27 cellular contexts compared by ENCODE assay signal in genomic region chr5:74863726-74864125, GRCh38. TPM values are rescaled to one million over a fixed set of nuclear protein-coding genes. Genes with fewer than 3 reads are reported as not detected.
DNase-seq lines count a peak whose midpoint lies in the region; ATAC-seq, FAIRE-seq and TF ChIP-seq lines count a peak whose summit lies in the region.
"Had no signal": no experiment of that assay in that cellular context is flagged by ENCODE, and none has a peak within 500 bp of the region (broad histone marks: within the 10 kb centered on the region; RNA-seq: fewer than 3 reads in every experiment).

No MANE protein-coding gene starts in this region.

- H3K27ac Mint-ChIP-seq in activated T-helper 17 cell treated with anti-CD3 and anti-CD28 coated beads, Interleukin-2, amount 50 U/mL, for 72 hours = no peak overlapping the region
- H3K27ac Mint-ChIP-seq in immature natural killer cell = peak overlapping the region in 4 of 6 donors; percentile 9 to 93 (median 44)
- H3K27ac Mint-ChIP-seq: activated CD4-positive, alpha-beta memory T cell treated with anti-CD3 and anti-CD28 coated beads, Interleukin-2, amount 10 ng/mL, durations not matched to agents 7 days and 5 days had no signal

- H4K20me1 ChIP-seq in DND-41 (ENCODE audit: insufficient read depth, low read length) = no peaks in the 10 kb centered on the region; the same call in 1 of the 2 replicates
- H4K20me1 ChIP-seq: BLaER1 treated with 17β-estradiol and CSF1 and Interleukin-3, amounts not matched to agents 10 nM and 100 nM had no signal

- H3K27ac ChIP-seq in A549 = no peak overlapping the region
- H3K27ac ChIP-seq in DND-41 (ENCODE audit: low read length) = no peak overlapping the region
- H3K27ac ChIP-seq in tibial nerve = no peak overlapping the region
- H3K27ac ChIP-seq: adrenal gland; BLaER1 treated with 17β-estradiol and CSF1 and Interleukin-3, amounts not matched to agents 10 nM and 100 nM; breast epithelium; colonic mucosa; gastroesophageal sphincter; thoracic aorta had no signal

- no peak for ATAC-seq in A549
- no peak for ATAC-seq in DND-41 (ENCODE audit: insufficient read depth, low read depth)
- ATAC-seq in activated T-helper 17 cell treated with anti-CD3 and anti-CD28 coated beads, Interleukin-2, amount 50 U/mL, for 72 hours (replicated peaks) = no peak
- ATAC-seq in HG02970 (IDR thresholded peaks at IDR 0.05; ENCODE audit: low FRiP score, unreplicated experiment) = no peak
- ATAC-seq in left colon = no peak
- ATAC-seq: gastroesophageal sphincter, K562 had no signal

- no peaks in the 10 kb centered on the region for H3K36me3 ChIP-seq in DND-41 (ENCODE audit: insufficient read depth, low read length)
- H3K36me3 ChIP-seq in tibial nerve = no peaks in the 10 kb centered on the region
- H3K36me3 ChIP-seq: adrenal gland; BLaER1 treated with 17β-estradiol and CSF1 and Interleukin-3, amounts not matched to agents 10 nM and 100 nM; breast epithelium; colonic mucosa; gastroesophageal sphincter; thoracic aorta had no signal

- H3K4me3 Mint-ChIP-seq in activated T-helper 17 cell treated with anti-CD3 and anti-CD28 coated beads, Interleukin-2, amount 50 U/mL, for 72 hours = peak overlapping the region; percentile 15
- H3K4me3 Mint-ChIP-seq in immature natural killer cell = peak overlapping the region in 4 of 5 donors; percentile 1 to 25 (median 4)

- CTCF ChIA-PET in A549 (lab: Yijun Ruan, JAX) = no interaction called here

- TF ChIP-seq EP300 in A549 (IDR thresholded peaks at IDR 0.05) (no peak), tibial nerve (IDR thresholded peaks at IDR 0.05) (no peak)

- no peaks in the 10 kb centered on the region for H3K9me3 Mint-ChIP-seq in activated T-helper 17 cell treated with anti-CD3 and anti-CD28 coated beads, Interleukin-2, amount 50 U/mL, for 72 hours
- H3K9me3 Mint-ChIP-seq in immature natural killer cell = no peaks in the 10 kb centered on the region
- H3K9me3 Mint-ChIP-seq: activated CD4-positive, alpha-beta memory T cell treated with anti-CD3 and anti-CD28 coated beads, Interleukin-2, amount 10 ng/mL, durations not matched to agents 7 days and 5 days had no signal

- H3K4me2 ChIP-seq in A549 = no peak overlapping the region
- H3K4me2 ChIP-seq in DND-41 (ENCODE audit: insufficient read depth, low read length) = peak overlapping the region; percentile 87; the same call in 1 of the 2 replicates
- H3K4me2 ChIP-seq: BLaER1 treated with 17β-estradiol and CSF1 and Interleukin-3, amounts not matched to agents 10 nM and 100 nM had no signal

- H3K27me3 ChIP-seq in DND-41 (ENCODE audit: insufficient read depth, low read length, poor library complexity) (no peaks in the 10 kb centered on the region), tibial nerve (peaks cover 0 to 34% of the 10 kb centered on the region in 2 donors)
- H3K27me3 ChIP-seq: adrenal gland, breast epithelium had no signal

- WGBS in A549 (ENCODE audit: missing lambda C conversion rate) = 88% methylated on average over 2 of the region's 2 CpGs
- 96% methylated on average over 2 of the region's 2 CpGs for WGBS in tibial nerve, 2 donors

- intact Hi-C loops in left colon (cut with DNase I, micrococcal nuclease) = no loop called here

- H3K4me1 Mint-ChIP-seq in activated T-helper 17 cell treated with anti-CD3 and anti-CD28 coated beads, Interleukin-2, amount 50 U/mL, for 72 hours = peaks cover 31% of the 10 kb centered on the region
- H3K4me1 Mint-ChIP-seq in immature natural killer cell = peaks cover 26 to 67% of the 10 kb centered on the region in 2 donors

- peaks cover 5% of the 10 kb centered on the region; the same call in 1 of the 3 replicates for H3K4me1 ChIP-seq in A549
- H3K4me1 ChIP-seq in DND-41 (ENCODE audit: insufficient read depth, low read length) = peaks cover 28% of the 10 kb centered on the region
- peaks cover 0 to 12% (median 5%) of the 10 kb centered on the region in 4 donors for H3K4me1 ChIP-seq in tibial nerve
- H3K4me1 ChIP-seq: colonic mucosa had no signal

- POLR2A ChIA-PET in A549 (lab: Yijun Ruan, JAX) = no interaction called here

- peaks cover 6% of the 10 kb centered on the region for H3K36me3 Mint-ChIP-seq in activated T-helper 17 cell treated with anti-CD3 and anti-CD28 coated beads, Interleukin-2, amount 50 U/mL, for 72 hours (ENCODE audit: low read depth)
- H3K36me3 Mint-ChIP-seq in immature natural killer cell = no peaks in the 10 kb centered on the region

- no peak overlapping the region for H3K9ac ChIP-seq in DND-41 (ENCODE audit: low read depth, low read length)
- H3K9ac ChIP-seq: BLaER1 treated with 17β-estradiol and CSF1 and Interleukin-3, amounts not matched to agents 10 nM and 100 nM had no signal

- TF ChIP-seq RAD21 in A549 (conservative IDR thresholded peaks at IDR 0.05 in 1 of 2, IDR thresholded peaks at IDR 0.05 in 1 of 2) = no peak

- H3K27me3 Mint-ChIP-seq in activated T-helper 17 cell treated with anti-CD3 and anti-CD28 coated beads, Interleukin-2, amount 50 U/mL, for 72 hours = no peaks in the 10 kb centered on the region
- peaks cover 2 to 16% (median 11%) of the 10 kb centered on the region in 3 donors for H3K27me3 Mint-ChIP-seq in immature natural killer cell (ENCODE audit: low read depth in 3 of 3)

- TF ChIP-seq POLR2A in A549 (IDR thresholded peaks at IDR 0.05; ENCODE audit: low read length) (no peak), tibial nerve (IDR thresholded peaks at IDR 0.05) (no peak)

- no peak overlapping the region for H2AFZ ChIP-seq in DND-41 (ENCODE audit: low read depth, low read length)

- TF ChIP-seq CTCF in A549 (IDR thresholded peaks at IDR 0.05) (no peak), DND-41 (IDR thresholded peaks at IDR 0.05; ENCODE audit: borderline replicate concordance, extremely low read depth, low read length, poor library complexity, severe bottlenecking) (no peak), tibial nerve (IDR thresholded peaks at IDR 0.05) (no peak)

- peaks cover 57% of the 10 kb centered on the region for H3K79me2 ChIP-seq in DND-41 (ENCODE audit: insufficient read depth, low read length)

- peak; percentile 7 for FAIRE-seq in A549 (lab: Jason Lieb, UNC)
- FAIRE-seq: K562, TTC549 had no signal

- H3K4me3 ChIP-seq in A549 (no peak overlapping the region), DND-41 (ENCODE audit: low read depth in 1 of 2, low read length in 2 of 2) (no peak overlapping the region), tibial nerve (no peak overlapping the region)
- H3K4me3 ChIP-seq: adrenal gland; BLaER1 treated with 17β-estradiol and CSF1 and Interleukin-3, amounts not matched to agents 10 nM and 100 nM; breast epithelium; colonic mucosa; gastroesophageal sphincter; K562; lung; thoracic aorta had no signal

- DNase-seq in A549 (ENCODE audit: low read depth in 1 of 2, low spot score in 1 of 2) = no peak
- DNase-seq in DND-41 = no peak
- DNase-seq in immature natural killer cell = no peak
- no peak for DNase-seq in left colon
- no peak for DNase-seq in nucleus accumbens (lab: John Stamatoyannopoulos, UW)
- DNase-seq in tibial nerve (ENCODE audit: low spot score in 2 of 2) = no peak
- DNase-seq: activated CD4-positive, alpha-beta memory T cell treated with anti-CD3 and anti-CD28 coated beads, Interleukin-2, amount 10 ng/mL, durations not matched to agents 7 days and 5 days; activated CD4-positive, CD25-positive, alpha-beta regulatory T cell treated with anti-CD3 and anti-CD28 coated beads, Interleukin-2, amount 50 U/mL, for 72 hours; activated effector memory CD4-positive, alpha-beta T cell treated with anti-CD3 and anti-CD28 coated beads, Interleukin-2, amount 50 U/mL, for 16 hours; adrenal gland; colonic mucosa; hippocampal formation; MM.1S; NCI-H1436 treated with DMSO at 0.1 percent for 48 hours; NCI-H510A; SHP77 treated with DMSO at 0.1 percent for 48 hours; stimulated activated CD4-positive, alpha-beta T cell treated with anti-CD3 and anti-CD28 coated beads, Interleukin-4, amount 100 ng/mL, for 4 hours; stimulated activated naive CD4-positive, alpha-beta T cell had no signal

- H3K9me3 ChIP-seq in A549 = no peaks in the 10 kb centered on the region
- no peaks in the 10 kb centered on the region for H3K9me3 ChIP-seq in DND-41 (ENCODE audit: insufficient read depth, low read length, severe bottlenecking)
- H3K9me3 ChIP-seq in tibial nerve = no peaks in the 10 kb centered on the region
- H3K9me3 ChIP-seq: adrenal gland; BLaER1 treated with 17β-estradiol and CSF1 and Interleukin-3, amounts not matched to agents 10 nM and 100 nM; breast epithelium; colonic mucosa; gastroesophageal sphincter; thoracic aorta had no signal

TF ChIP-seq in A549, 52 proteins besides CTCF, POLR2A, EP300 and RAD21 (continues in another document):
- TF ChIP-seq GATA3 (IDR thresholded peaks at IDR 0.05; ENCODE audit: borderline replicate concordance) (no peak), HES2 (IDR thresholded peaks at IDR 0.05) (no peak), JUNB (IDR thresholded peaks at IDR 0.05) (no peak), FOSB (CRISPR knock-in tag; IDR thresholded peaks at IDR 0.05) (no peak), RFX5 (IDR thresholded peaks at IDR 0.05) (no peak), MAZ (IDR thresholded peaks at IDR 0.05; ENCODE audit: borderline replicate concordance, low read depth, low read length) (no peak), SMC3 (IDR thresholded peaks at IDR 0.05) (no peak), EHMT2 (IDR thresholded peaks at IDR 0.05; ENCODE audit: low read depth) (no peak)
- TF ChIP-seq, protein P1, sequence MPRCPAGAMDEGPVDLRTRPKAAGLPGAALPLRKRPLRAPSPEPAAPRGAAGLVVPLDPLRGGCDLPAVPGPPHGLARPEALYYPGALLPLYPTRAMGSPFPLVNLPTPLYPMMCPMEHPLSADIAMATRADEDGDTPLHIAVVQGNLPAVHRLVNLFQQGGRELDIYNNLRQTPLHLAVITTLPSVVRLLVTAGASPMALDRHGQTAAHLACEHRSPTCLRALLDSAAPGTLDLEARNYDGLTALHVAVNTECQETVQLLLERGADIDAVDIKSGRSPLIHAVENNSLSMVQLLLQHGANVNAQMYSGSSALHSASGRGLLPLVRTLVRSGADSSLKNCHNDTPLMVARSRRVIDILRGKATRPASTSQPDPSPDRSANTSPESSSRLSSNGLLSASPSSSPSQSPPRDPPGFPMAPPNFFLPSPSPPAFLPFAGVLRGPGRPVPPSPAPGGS (IDR thresholded peaks at IDR 0.05) = no peak

RNA-seq across cellular contexts. Expression of gene FAM169A, which starts 2.5 kb away (rescaled TPM):
- 13.0 and 18.3 TPM in 2 replicates for polyA plus RNA-seq in A549 (2011; rRNA removed)
- 1.9 and 2.6 TPM in 2 replicates for polyA plus RNA-seq in A549 (2012; cell fraction: cytosol; rRNA removed)
- 1.9 and 2.6 TPM in 2 replicates for polyA plus RNA-seq in A549 (2012; cell fraction: nucleus; rRNA removed)
- 5.8 to 7.9 TPM (median 7.5 TPM) in 3 replicates for polyA plus RNA-seq in A549 (2017; fragmentation: RNase III; extraction: RNeasy Plus Mini Kit Qiagen cat#74134 plus additional on column Dnase treatment)
- 9.8 and 11.5 TPM in 2 replicates for polyA minus RNA-seq in A549 (2011; rRNA and poly(A)+ RNA removed)
- 10 to 100 TPM; 12.0 to 12.8 TPM for total RNA-seq in activated T-helper 17 cell treated with anti-CD3 and anti-CD28 coated beads, Interleukin-2, amount 50 U/mL, for 72 hours
- 10 to 100 TPM in 1 of 3 donors, 1 to 10 TPM in 2; 2.2 to 13.8 (median 6.8) TPM for polyA plus RNA-seq in immature natural killer cell
- 1 to 10 TPM; 3.9 to 5.9 TPM for total RNA-seq in left colon
- total RNA-seq in tibial nerve = 10 to 100 TPM in 2 of 4 donors, 1 to 10 TPM in 2; 5.9 to 15.3 (median 10.8) TPM
